In the genomic region with DNA sequence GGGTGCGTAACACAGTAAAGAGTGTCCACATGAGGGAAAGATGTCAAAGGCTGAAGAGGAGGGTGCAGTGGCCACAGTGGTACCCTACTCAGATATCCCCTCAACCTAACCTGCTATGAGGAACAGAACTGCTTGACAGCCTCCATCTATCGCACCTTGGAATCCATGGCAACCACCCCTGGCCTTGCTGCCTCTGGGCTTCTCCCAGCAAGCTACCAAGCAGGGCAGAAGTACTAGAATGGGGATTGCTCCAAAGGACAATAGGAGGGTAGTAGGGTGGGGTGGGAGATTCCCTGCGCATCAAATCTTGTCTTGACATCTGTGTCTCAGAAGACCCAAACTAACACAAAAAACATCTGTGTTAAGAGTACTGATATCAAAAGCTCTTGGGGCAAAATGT, we compare ENCODE assay signal across 26 cellular contexts.
"Had no signal": no experiment of that assay in that cellular context is flagged by ENCODE, and none has a peak within 500 bp of the region (broad histone marks: within the 10 kb centered on the region; RNA-seq: fewer than 3 reads in every experiment).

No MANE protein-coding gene starts in this region.

- H3K27me3 ChIP-seq: ascending aorta, breast epithelium had no signal

- H3K27me3 Mint-ChIP-seq: activated CD4-positive, alpha-beta memory T cell treated with anti-CD3 and anti-CD28 coated beads, Interleukin-2, amount 10 ng/mL, durations not matched to agents 7 days and 5 days; activated CD4-positive, alpha-beta T cell treated with anti-CD3 and anti-CD28 coated beads, Interleukin-2, amount 10 ng/mL, durations not matched to agents 7 days and 5 days; activated naive CD4-positive, alpha-beta T cell treated with anti-CD3 and anti-CD28 coated beads, Interleukin-2, amount 10 ng/mL, durations not matched to agents 7 days and 5 days; activated naive CD8-positive, alpha-beta T cell treated with anti-CD3 and anti-CD28 coated beads, Interleukin-2, amount 10 ng/mL, durations not matched to agents 7 days and 5 days; activated T-cell treated with anti-CD3 and anti-CD28 coated beads, Interleukin-2, amount 50 U/mL, for 24 hours; central memory CD8-positive, alpha-beta T cell; T-cell had no signal

- H3K9me3 ChIP-seq: ascending aorta, breast epithelium had no signal

- H3K4me1 ChIP-seq: ascending aorta, breast epithelium had no signal

- ATAC-seq: activated naive CD4-positive, alpha-beta T cell treated with anti-CD3 and anti-CD28 coated beads, Interleukin-2, amount 50 U/mL, for 72 hours; activated T-cell treated with anti-CD3 and anti-CD28 coated beads, Interleukin-2, amount 50 U/mL, for 72 hours; esophagus mucosa; T-cell had no signal

- H3K36me3 ChIP-seq: ascending aorta, breast epithelium had no signal

- H3K4me3 Mint-ChIP-seq: activated CD4-positive, alpha-beta memory T cell treated with anti-CD3 and anti-CD28 coated beads, Interleukin-2, amount 10 ng/mL, durations not matched to agents 7 days and 5 days; activated CD4-positive, alpha-beta T cell treated with anti-CD3 and anti-CD28 coated beads, Interleukin-2, amount 10 ng/mL, durations not matched to agents 7 days and 5 days; activated naive CD4-positive, alpha-beta T cell treated with anti-CD3 and anti-CD28 coated beads, Interleukin-2, amount 10 ng/mL, durations not matched to agents 7 days and 5 days; activated naive CD8-positive, alpha-beta T cell treated with anti-CD3 and anti-CD28 coated beads, Interleukin-2, amount 10 ng/mL, durations not matched to agents 7 days and 5 days; activated T-cell treated with anti-CD3 and anti-CD28 coated beads, Interleukin-2, amount 50 U/mL, for 24 hours; activated T-cell treated with anti-CD3 and anti-CD28 coated beads, Interleukin-2, amount 50 U/mL, for 72 hours; brain; central memory CD8-positive, alpha-beta T cell; T-cell had no signal

- H3K27ac ChIP-seq: ascending aorta, breast epithelium had no signal

- H3K4me3 ChIP-seq: ascending aorta, breast epithelium had no signal

- H3K9me3 Mint-ChIP-seq: activated CD4-positive, alpha-beta memory T cell treated with anti-CD3 and anti-CD28 coated beads, Interleukin-2, amount 10 ng/mL, durations not matched to agents 7 days and 5 days; activated CD4-positive, alpha-beta T cell treated with anti-CD3 and anti-CD28 coated beads, Interleukin-2, amount 10 ng/mL, durations not matched to agents 7 days and 5 days; activated naive CD4-positive, alpha-beta T cell treated with anti-CD3 and anti-CD28 coated beads, Interleukin-2, amount 10 ng/mL, durations not matched to agents 7 days and 5 days; activated naive CD4-positive, alpha-beta T cell treated with anti-CD3 and anti-CD28 coated beads, Interleukin-2, amount 50 U/mL, for 72 hours; activated naive CD8-positive, alpha-beta T cell treated with anti-CD3 and anti-CD28 coated beads, Interleukin-2, amount 10 ng/mL, durations not matched to agents 7 days and 5 days; activated T-cell treated with anti-CD3 and anti-CD28 coated beads, Interleukin-2, amount 50 U/mL, for 24 hours; activated T-cell treated with anti-CD3 and anti-CD28 coated beads, Interleukin-2, amount 50 U/mL, for 72 hours; brain; central memory CD8-positive, alpha-beta T cell; T-cell had no signal

- H3K36me3 Mint-ChIP-seq: activated naive CD4-positive, alpha-beta T cell treated with anti-CD3 and anti-CD28 coated beads, Interleukin-2, amount 10 ng/mL, durations not matched to agents 7 days and 5 days; activated naive CD4-positive, alpha-beta T cell treated with anti-CD3 and anti-CD28 coated beads, Interleukin-2, amount 50 U/mL, for 72 hours; brain; T-cell had no signal

- H3K27ac Mint-ChIP-seq: activated CD4-positive, alpha-beta memory T cell treated with anti-CD3 and anti-CD28 coated beads, Interleukin-2, amount 10 ng/mL, durations not matched to agents 7 days and 5 days; activated CD4-positive, alpha-beta T cell treated with anti-CD3 and anti-CD28 coated beads, Interleukin-2, amount 10 ng/mL, durations not matched to agents 7 days and 5 days; activated naive CD4-positive, alpha-beta T cell treated with anti-CD3 and anti-CD28 coated beads, Interleukin-2, amount 10 ng/mL, durations not matched to agents 7 days and 5 days; activated naive CD4-positive, alpha-beta T cell treated with anti-CD3 and anti-CD28 coated beads, Interleukin-2, amount 50 U/mL, for 72 hours; activated naive CD8-positive, alpha-beta T cell treated with anti-CD3 and anti-CD28 coated beads, Interleukin-2, amount 10 ng/mL, durations not matched to agents 7 days and 5 days; activated T-cell treated with anti-CD3 and anti-CD28 coated beads, Interleukin-2, amount 50 U/mL, for 24 hours; activated T-cell treated with anti-CD3 and anti-CD28 coated beads, Interleukin-2, amount 50 U/mL, for 72 hours; brain; T-cell had no signal

- FAIRE-seq: colon, frontal cortex had no signal

- DNase-seq: activated CD4-positive, alpha-beta memory T cell treated with anti-CD3 and anti-CD28 coated beads, Interleukin-2, amount 10 ng/mL, durations not matched to agents 7 days and 5 days; activated CD4-positive, alpha-beta T cell treated with anti-CD3 and anti-CD28 coated beads for 1 hour; activated CD4-positive, alpha-beta T cell treated with anti-CD3 and anti-CD28 coated beads for 4 hours; activated CD4-positive, alpha-beta T cell treated with anti-CD3 and anti-CD28 coated beads, Interleukin-2, amount 10 ng/mL, durations not matched to agents 7 days and 5 days; activated CD4-positive, alpha-beta T cell treated with anti-CD3 and anti-CD28 coated beads, Interleukin-2, amount 50 U/mL, for 4 hours; activated CD8-positive, alpha-beta memory T cell treated with anti-CD3 and anti-CD28 coated beads, Interleukin-2, amount 50 U/mL, for 48 hours; activated gamma-delta T cell; activated naive CD4-positive, alpha-beta T cell; activated naive CD4-positive, alpha-beta T cell treated with anti-CD3 and anti-CD28 coated beads, Interleukin-2, amount 10 ng/mL, durations not matched to agents 7 days and 5 days; activated naive CD8-positive, alpha-beta T cell treated with anti-CD3 and anti-CD28 coated beads, Interleukin-2, amount 10 ng/mL, durations not matched to agents 7 days and 5 days; activated T-cell treated with anti-CD3 and anti-CD28 coated beads for 4 hours; activated T-cell treated with anti-CD3 and anti-CD28 coated beads, Interleukin-2, amount 50 U/mL, for 24 hours; activated T-cell treated with anti-CD3 and anti-CD28 coated beads, Interleukin-2, amount 50 U/mL, for 72 hours; effector CD8-positive, alpha-beta T cell; foreskin fibroblast; head of caudate nucleus; T-cell; T-helper 2 cell had no signal
